ENCODE assay signal across 29 cellular contexts in the genomic region with DNA sequence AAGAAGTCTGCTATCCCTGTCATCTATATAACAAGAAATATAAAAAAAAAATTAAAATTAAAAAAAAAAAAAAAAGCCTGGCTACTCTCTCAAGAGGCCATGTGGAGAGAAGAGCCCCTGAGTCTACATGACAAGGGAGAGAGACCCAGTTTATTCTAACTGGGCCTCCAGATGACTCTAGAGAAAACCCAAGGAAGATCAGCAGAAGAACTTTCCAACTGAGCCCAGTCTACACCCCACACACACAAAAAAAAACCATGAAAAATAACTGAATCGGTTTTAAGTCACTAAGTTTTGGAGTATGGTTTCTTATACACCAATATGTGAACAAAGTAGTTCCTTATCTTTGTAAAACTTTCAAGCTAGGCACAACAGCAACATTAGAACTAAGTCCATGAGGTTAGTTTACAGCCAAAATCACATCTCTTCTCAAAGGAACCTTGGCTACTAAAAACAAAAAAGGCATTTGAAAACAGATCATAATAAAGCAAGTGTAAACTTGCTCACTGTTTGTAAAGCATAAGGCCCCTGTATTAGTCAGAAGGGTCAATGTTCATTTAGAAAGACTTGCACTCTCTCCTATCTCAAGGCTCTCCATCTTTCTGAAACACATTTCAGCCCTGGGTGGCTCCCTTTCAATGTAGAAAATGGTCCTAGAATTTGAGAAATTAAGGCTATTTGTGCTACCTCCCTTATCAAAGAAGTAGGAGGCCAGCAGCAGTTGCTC.
"Had no signal": no experiment of that assay in that cellular context is flagged by ENCODE, and none has a peak within 500 bp of the region (broad histone marks: within the 10 kb centered on the region; RNA-seq: fewer than 3 reads in every experiment).

No MANE protein-coding gene starts in this region.

- H3K4me3 Mint-ChIP-seq: activated CD4-positive, alpha-beta memory T cell treated with anti-CD3 and anti-CD28 coated beads for 36 hours; activated CD4-positive, alpha-beta T cell treated with anti-CD3 and anti-CD28 coated beads, Interleukin-2, amount 10 ng/mL, durations not matched to agents 24 days and 14 days; activated naive CD4-positive, alpha-beta T cell treated with anti-CD3 and anti-CD28 coated beads, Interleukin-2, amount 10 ng/mL, durations not matched to agents 7 days and 5 days; activated naive CD8-positive, alpha-beta T cell treated with anti-CD3 and anti-CD28 coated beads, Interleukin-2, amount 10 ng/mL, durations not matched to agents 7 days and 5 days; activated T-helper 1 cell treated with anti-CD3 and anti-CD28 coated beads, Interleukin-12 subunit alpha, Interleukin-12 subunit beta, Interleukin-2, Interleukin-4 antibody, amounts not matched to agents 30 ng/mL and 10 ng/mL and 1 ng/mL, durations not matched to agents 14 hours and 24 hours and 36 hours; T-helper 1 cell treated with Interleukin-12 subunit alpha and Interleukin-12 subunit beta and Interleukin-4 antibody, amounts not matched to agents 30 μg/mL and 1 μg/mL, for 36 hours had no signal

- H3K27ac ChIP-seq: gastrocnemius medialis, hepatocyte, parathyroid adenoma, tibial nerve, VCaP had no signal

- H3K9me3 Mint-ChIP-seq: activated CD4-positive, alpha-beta T cell treated with anti-CD3 and anti-CD28 coated beads, Interleukin-2, amount 10 ng/mL, durations not matched to agents 24 days and 14 days; activated naive CD4-positive, alpha-beta T cell treated with anti-CD3 and anti-CD28 coated beads, Interleukin-2, amount 10 ng/mL, durations not matched to agents 7 days and 5 days; activated T-helper 1 cell treated with anti-CD3 and anti-CD28 coated beads, Interleukin-12 subunit alpha, Interleukin-12 subunit beta, Interleukin-2, Interleukin-4 antibody, amounts not matched to agents 30 ng/mL and 10 ng/mL and 1 ng/mL, durations not matched to agents 14 hours and 24 hours and 36 hours; naive B cell had no signal

- H3K4me2 ChIP-seq: hepatocyte had no signal

- H3K27me3 ChIP-seq: gastrocnemius medialis, hepatocyte, tibial nerve had no signal

- H3K4me1 ChIP-seq: parathyroid adenoma had no signal

- ATAC-seq: gastrocnemius medialis, left cardiac atrium, left ventricle myocardium superior, right cardiac atrium had no signal

- H3K27me3 Mint-ChIP-seq: activated CD4-positive, alpha-beta memory T cell treated with anti-CD3 and anti-CD28 coated beads for 36 hours; activated CD4-positive, alpha-beta T cell treated with anti-CD3 and anti-CD28 coated beads, Interleukin-2, amount 10 ng/mL, durations not matched to agents 24 days and 14 days; activated naive CD4-positive, alpha-beta T cell treated with anti-CD3 and anti-CD28 coated beads, Interleukin-2, amount 10 ng/mL, durations not matched to agents 7 days and 5 days; activated naive CD8-positive, alpha-beta T cell treated with anti-CD3 and anti-CD28 coated beads, Interleukin-2, amount 10 ng/mL, durations not matched to agents 7 days and 5 days; naive B cell had no signal

- H3K9me3 ChIP-seq: gastrocnemius medialis had no signal

- DNase-seq: activated CD4-positive, alpha-beta memory T cell treated with anti-CD3 and anti-CD28 coated beads for 36 hours; activated CD4-positive, alpha-beta T cell treated with anti-CD3 and anti-CD28 coated beads, Interleukin-2, amount 10 ng/mL, durations not matched to agents 24 days and 14 days; activated CD8-positive, alpha-beta memory T cell treated with anti-CD3 and anti-CD28 coated beads, Interleukin-2, amount 50 U/mL, for 4 hours; activated gamma-delta T cell; activated naive CD4-positive, alpha-beta T cell treated with anti-CD3 and anti-CD28 coated beads, Interleukin-2, amount 10 ng/mL, durations not matched to agents 7 days and 5 days; activated naive CD8-positive, alpha-beta T cell treated with anti-CD3 and anti-CD28 coated beads, Interleukin-2, amount 10 ng/mL, durations not matched to agents 7 days and 5 days; activated T-cell treated with anti-CD3 and anti-CD28 coated beads, Interleukin-2, amount 50 U/mL, for 1 hour; amniotic stem cell; effector CD8-positive, alpha-beta T cell; gastrocnemius medialis; islet precursor cell; left cardiac atrium; left ventricle myocardium superior; naive B cell; occipital lobe; right cardiac atrium; stimulated activated CD4-positive, alpha-beta T cell treated with anti-CD3 and anti-CD28 coated beads, Interleukin-12 subunit alpha, Interleukin-12 subunit beta, amount 100 ng/mL, for 4 hours; stimulated activated naive CD4-positive, alpha-beta T cell treated with Interleukin-2 at 50 U/mL for 16 hours; SW 1271; T-helper 9 cell had no signal

- H3K27ac Mint-ChIP-seq: activated CD4-positive, alpha-beta memory T cell treated with anti-CD3 and anti-CD28 coated beads for 36 hours; activated CD4-positive, alpha-beta T cell treated with anti-CD3 and anti-CD28 coated beads, Interleukin-2, amount 10 ng/mL, durations not matched to agents 24 days and 14 days; activated naive CD4-positive, alpha-beta T cell treated with anti-CD3 and anti-CD28 coated beads, Interleukin-2, amount 10 ng/mL, durations not matched to agents 7 days and 5 days; activated naive CD8-positive, alpha-beta T cell treated with anti-CD3 and anti-CD28 coated beads, Interleukin-2, amount 10 ng/mL, durations not matched to agents 7 days and 5 days; activated T-helper 1 cell treated with anti-CD3 and anti-CD28 coated beads, Interleukin-12 subunit alpha, Interleukin-12 subunit beta, Interleukin-2, Interleukin-4 antibody, amounts not matched to agents 30 ng/mL and 10 ng/mL and 1 ng/mL, durations not matched to agents 14 hours and 24 hours and 36 hours; T-helper 1 cell treated with Interleukin-12 subunit alpha and Interleukin-12 subunit beta and Interleukin-4 antibody, amounts not matched to agents 30 μg/mL and 1 μg/mL, for 36 hours had no signal

- H3K4me3 ChIP-seq: gastrocnemius medialis, hepatocyte, tibial nerve had no signal

- H2AFZ ChIP-seq: hepatocyte, parathyroid adenoma had no signal

- H3K36me3 ChIP-seq: gastrocnemius medialis had no signal

- FAIRE-seq: colon, endometrium, TTC549 had no signal

- H3K9ac ChIP-seq: parathyroid adenoma had no signal
